In the genomic region with DNA sequence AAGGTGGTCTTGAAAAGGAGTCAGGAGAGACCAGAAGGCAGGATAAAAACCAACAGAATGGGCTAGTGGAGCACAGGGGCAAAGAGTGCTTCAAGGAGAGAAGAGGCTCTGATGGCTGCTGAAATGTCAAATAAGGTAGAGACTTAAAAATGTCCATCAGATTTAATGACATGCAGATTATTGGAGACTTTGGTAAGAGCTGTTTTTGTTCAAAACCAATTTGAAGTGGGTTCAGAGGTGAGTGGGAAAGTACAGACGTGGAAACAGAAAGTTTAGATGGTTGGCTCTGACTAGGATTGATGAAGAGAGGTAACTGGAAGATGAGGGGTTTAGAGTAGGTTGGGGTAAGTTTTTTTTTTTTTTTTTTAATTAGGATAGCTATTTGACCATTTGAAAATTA, we compare ENCODE assay signal across 10 cellular contexts. TPM values are rescaled to one million over a fixed set of nuclear protein-coding genes. Genes with fewer than 3 reads are reported as not detected.
DNase-seq lines count a peak whose midpoint lies in the region; ATAC-seq and TF ChIP-seq lines count a peak whose summit lies in the region.
"Had no signal": no experiment of that assay in that cellular context is flagged by ENCODE, and none has a peak within 500 bp of the region (broad histone marks: within the 10 kb centered on the region; RNA-seq: fewer than 3 reads in every experiment).

No MANE protein-coding gene starts in this region.

- no peaks in the 10 kb centered on the region for H3K27me3 Mint-ChIP-seq in central memory CD8-positive, alpha-beta T cell

- no peaks in the 10 kb centered on the region for H3K36me3 ChIP-seq in uterus

- H3K27ac Mint-ChIP-seq in central memory CD8-positive, alpha-beta T cell (ENCODE audit: low read depth) = peak overlapping the region; percentile 89

- no peaks in the 10 kb centered on the region for H3K27me3 ChIP-seq in uterus

- no peak overlapping the region for H3K27ac ChIP-seq in uterus

- H3K9me3 ChIP-seq in uterus = peaks cover 0 to 5% of the 10 kb centered on the region in 2 donors

- intact Hi-C loops in uterus (cut with DNase I; ENCODE audit: low total_unique reads) = no loop called here

- H3K9me3 Mint-ChIP-seq in central memory CD8-positive, alpha-beta T cell = no peaks in the 10 kb centered on the region

- peaks cover 46% of the 10 kb centered on the region for H3K4me1 Mint-ChIP-seq in central memory CD8-positive, alpha-beta T cell

- ATAC-seq in GM18511 (IDR thresholded peaks at IDR 0.05; ENCODE audit: unreplicated experiment) = peak; percentile 16
- ATAC-seq in GM21717 (IDR thresholded peaks at IDR 0.05; ENCODE audit: unreplicated experiment) = peak; percentile 34
- ATAC-seq in HG03378 (IDR thresholded peaks at IDR 0.05; ENCODE audit: unreplicated experiment) = peak; percentile 20
- ATAC-seq in central memory CD8-positive, alpha-beta T cell (replicated peaks; ENCODE audit: extremely low read depth, poor library complexity, severe bottlenecking) = no peak
- no peak for ATAC-seq in HG02623 (IDR thresholded peaks at IDR 0.05; ENCODE audit: unreplicated experiment)
- ATAC-seq: HepG2 had no signal

- no peak overlapping the region for H3K4me3 ChIP-seq in uterus

- DNase-seq in central memory CD8-positive, alpha-beta T cell (ENCODE audit: low spot score in 2 of 2) = no peak
- no peak for DNase-seq in retina
- DNase-seq in uterus = no peak
- no peak for DNase-seq in DMS79 treated with DMSO at 0.1 percent for 48 hours (lab: John Stamatoyannopoulos, UW)
- DNase-seq: DMS79 had no signal

- H3K4me3 Mint-ChIP-seq in central memory CD8-positive, alpha-beta T cell = no peak overlapping the region

- no peaks in the 10 kb centered on the region for H3K4me1 ChIP-seq in uterus

- no peak for TF ChIP-seq POLR2A in uterus (IDR thresholded peaks at IDR 0.05)

- TF ChIP-seq CTCF in uterus (IDR thresholded peaks at IDR 0.05) = no peak

- peaks cover 28% of the 10 kb centered on the region for H3K36me3 Mint-ChIP-seq in central memory CD8-positive, alpha-beta T cell (ENCODE audit: insufficient read depth)

RNA-seq across cellular contexts. Expression of a gene that starts 14.1 kb away (rescaled TPM):
- 10 to 100 TPM; 27.4 to 97.9 (median 39.1) TPM for total RNA-seq in uterus

RNA-seq across cellular contexts. Expression of a gene that starts 26.5 kb away (rescaled TPM):
- 10 to 100 TPM in 1 of 4 donors, 1 to 10 TPM in 2, not detected in 1; 1.3 to 19.3 (median 7.1) TPM for total RNA-seq in uterus

Comparison
In these comparisons a context has a peak if more than half of its experiments do, and no peak if none do; other contexts are left out.
1. ATAC-seq: peak in GM18511 (single experiment), GM21717 (single experiment) and HG03378 (single experiment); none in central memory CD8-positive, alpha-beta T cell (single experiment) and HG02623 (single experiment).